Comparison of ENCODE assay signal across 12 cellular contexts in genomic region chr10:43126759-43127424, GRCh38. TPM values are rescaled to one million over a fixed set of nuclear protein-coding genes. Genes with fewer than 3 reads are reported as not detected.
DNase-seq lines count a peak whose midpoint lies in the region; ATAC-seq and TF ChIP-seq lines count a peak whose summit lies in the region.
"Had no signal": no experiment of that assay in that cellular context is flagged by ENCODE, and none has a peak within 500 bp of the region (broad histone marks: within the 10 kb centered on the region; RNA-seq: fewer than 3 reads in every experiment).

No MANE protein-coding gene starts in this region.

- no peaks in the 10 kb centered on the region for H3K9me2 ChIP-seq in Karpas-422 (replicated peaks; ENCODE audit: insufficient read depth, low read length)

- WGBS in trophoblast cell (ENCODE audit: extremely low coverage, insufficient coverage, insufficient read length): no CpG with 5 or more reads among the region's 7 CpGs

- H3K27me3 ChIP-seq in upper lobe of right lung: no peaks in the 10 kb centered on the region
- no peaks in the 10 kb centered on the region for H3K27me3 ChIP-seq in Karpas-422 (ENCODE audit: low read length)
- H3K27me3 ChIP-seq in trophoblast cell (ENCODE audit: insufficient read depth, low read length): no peaks in the 10 kb centered on the region
- H3K27me3 ChIP-seq: body of pancreas had no signal

- ATAC-seq in activated naive CD8-positive, alpha-beta T cell treated with anti-CD3 and anti-CD28 coated beads, Interleukin-2, amount 10 ng/mL, durations not matched to agents 7 days and 5 days (ENCODE audit: low read depth): no peak
- ATAC-seq in HG03060 (IDR thresholded peaks at IDR 0.05; ENCODE audit: low read depth, unreplicated experiment): peak; percentile 45
- ATAC-seq in central memory CD8-positive, alpha-beta T cell (replicated peaks; ENCODE audit: extremely low read depth, poor library complexity, severe bottlenecking): peak; percentile 34
- ATAC-seq in upper lobe of right lung: no peak
- ATAC-seq: body of pancreas had no signal

- H3K9ac ChIP-seq in Karpas-422 (ENCODE audit: low read length): no peak overlapping the region
- no peak overlapping the region for H3K9ac ChIP-seq in trophoblast cell (ENCODE audit: low read length)

- no peak overlapping the region for H3K4ac ChIP-seq in trophoblast cell (ENCODE audit: low read depth, low read length)

- no peaks in the 10 kb centered on the region for H3K9me3 Mint-ChIP-seq in activated naive CD8-positive, alpha-beta T cell treated with anti-CD3 and anti-CD28 coated beads, Interleukin-2, amount 10 ng/mL, durations not matched to agents 7 days and 5 days
- H3K9me3 Mint-ChIP-seq in activated naive CD8-positive, alpha-beta T cell treated with anti-CD3 and anti-CD28 coated beads for 36 hours: no peaks in the 10 kb centered on the region
- no peaks in the 10 kb centered on the region for H3K9me3 Mint-ChIP-seq in central memory CD8-positive, alpha-beta T cell

- H3K4me1 ChIP-seq in upper lobe of right lung (no peaks in the 10 kb centered on the region), Karpas-422 (ENCODE audit: low read length) (peaks cover 13% of the 10 kb centered on the region), trophoblast cell (ENCODE audit: control insufficient read depth in 1 of 2, insufficient read depth in 2 of 2, low read length in 2 of 2) (peaks cover 0 to 4% of the 10 kb centered on the region in 2 experiments)
- H3K4me1 ChIP-seq: body of pancreas had no signal

- no peaks in the 10 kb centered on the region for H3K36me3 Mint-ChIP-seq in activated naive CD8-positive, alpha-beta T cell treated with anti-CD3 and anti-CD28 coated beads, Interleukin-2, amount 10 ng/mL, durations not matched to agents 7 days and 5 days
- H3K36me3 Mint-ChIP-seq in activated naive CD8-positive, alpha-beta T cell treated with anti-CD3 and anti-CD28 coated beads for 36 hours: no peaks in the 10 kb centered on the region
- peaks cover 2% of the 10 kb centered on the region for H3K36me3 Mint-ChIP-seq in central memory CD8-positive, alpha-beta T cell (ENCODE audit: insufficient read depth)

- no peak overlapping the region for H3K4me3 Mint-ChIP-seq in activated naive CD8-positive, alpha-beta T cell treated with anti-CD3 and anti-CD28 coated beads, Interleukin-2, amount 10 ng/mL, durations not matched to agents 7 days and 5 days
- H3K4me3 Mint-ChIP-seq in activated naive CD8-positive, alpha-beta T cell treated with anti-CD3 and anti-CD28 coated beads for 36 hours: no peak overlapping the region
- no peak overlapping the region for H3K4me3 Mint-ChIP-seq in central memory CD8-positive, alpha-beta T cell

- H4K20me1 ChIP-seq in Karpas-422 (ENCODE audit: insufficient read depth, low read depth, low read length): no peaks in the 10 kb centered on the region

- H3K23ac ChIP-seq in trophoblast cell (ENCODE audit: low read length): no peak overlapping the region

- no peak overlapping the region for H2BK120ac ChIP-seq in trophoblast cell (ENCODE audit: insufficient read depth, low read length, poor library complexity)

- peak overlapping the region; percentile 39 for H3K27ac Mint-ChIP-seq in activated naive CD8-positive, alpha-beta T cell treated with anti-CD3 and anti-CD28 coated beads, Interleukin-2, amount 10 ng/mL, durations not matched to agents 7 days and 5 days
- no peak overlapping the region for H3K27ac Mint-ChIP-seq in activated naive CD8-positive, alpha-beta T cell treated with anti-CD3 and anti-CD28 coated beads for 36 hours
- peak overlapping the region; percentile 4 for H3K27ac Mint-ChIP-seq in central memory CD8-positive, alpha-beta T cell (ENCODE audit: low read depth)

- no peak overlapping the region for H4K91ac ChIP-seq in trophoblast cell (ENCODE audit: low read depth, low read length)

- no peak overlapping the region for H3K14ac ChIP-seq in trophoblast cell (ENCODE audit: low read length)

- TF ChIP-seq CTCF in upper lobe of right lung (IDR thresholded peaks at IDR 0.05): no peak

- H4K8ac ChIP-seq in trophoblast cell (ENCODE audit: low read depth, low read length): no peak overlapping the region

- H3K4me2 ChIP-seq in Karpas-422 (ENCODE audit: low read depth, low read length, poor library complexity, severe bottlenecking): no peak overlapping the region
- H3K4me2 ChIP-seq in trophoblast cell (ENCODE audit: low read length): no peak overlapping the region

- no peak overlapping the region for H3K27ac ChIP-seq in upper lobe of right lung
- no peak overlapping the region for H3K27ac ChIP-seq in Karpas-422 (ENCODE audit: low read length)
- H3K27ac ChIP-seq in trophoblast cell (ENCODE audit: low read depth, low read length): no peak overlapping the region
- H3K27ac ChIP-seq: body of pancreas, C4-2B, SJSA1 had no signal

- H2BK12ac ChIP-seq in trophoblast cell (ENCODE audit: low read length): no peak overlapping the region

- no peak overlapping the region for H2BK5ac ChIP-seq in trophoblast cell (ENCODE audit: low read depth, low read length, poor library complexity)

- H2AFZ ChIP-seq in Karpas-422 (ENCODE audit: low read length) (no peak overlapping the region), trophoblast cell (ENCODE audit: insufficient read depth, low read length, poor library complexity) (no peak overlapping the region)

- peaks cover 38% of the 10 kb centered on the region for H3K4me1 Mint-ChIP-seq in activated naive CD8-positive, alpha-beta T cell treated with anti-CD3 and anti-CD28 coated beads, Interleukin-2, amount 10 ng/mL, durations not matched to agents 7 days and 5 days
- peaks cover 18% of the 10 kb centered on the region for H3K4me1 Mint-ChIP-seq in activated naive CD8-positive, alpha-beta T cell treated with anti-CD3 and anti-CD28 coated beads for 36 hours
- peaks cover 24% of the 10 kb centered on the region for H3K4me1 Mint-ChIP-seq in central memory CD8-positive, alpha-beta T cell

- H3K36me3 ChIP-seq in upper lobe of right lung (no peaks in the 10 kb centered on the region), Karpas-422 (ENCODE audit: insufficient read depth, low read length) (no peaks in the 10 kb centered on the region), trophoblast cell (ENCODE audit: control insufficient read depth in 1 of 2, insufficient read depth in 2 of 2, low read length in 2 of 2) (no peaks in the 10 kb centered on the region)
- H3K36me3 ChIP-seq: SJSA1 had no signal

- H3K4me3 ChIP-seq in upper lobe of right lung: no peak overlapping the region
- H3K4me3 ChIP-seq in Karpas-422 (ENCODE audit: low read length): no peak overlapping the region
- no peak overlapping the region for H3K4me3 ChIP-seq in trophoblast cell (ENCODE audit: low read depth, low read length)
- H3K4me3 ChIP-seq: body of pancreas, SJSA1 had no signal

- no peak for DNase-seq in activated naive CD8-positive, alpha-beta T cell treated with anti-CD3 and anti-CD28 coated beads, Interleukin-2, amount 10 ng/mL, durations not matched to agents 7 days and 5 days
- DNase-seq in activated naive CD8-positive, alpha-beta T cell treated with anti-CD3 and anti-CD28 coated beads for 36 hours: no peak
- no peak for DNase-seq in central memory CD8-positive, alpha-beta T cell (ENCODE audit: low spot score in 2 of 2)
- DNase-seq in upper lobe of right lung: peak; percentile 60
- no peak for DNase-seq in Karpas-422
- no peak for DNase-seq in cerebellum (ENCODE audit: low spot score)
- no peak for DNase-seq in trophoblast cell
- DNase-seq: body of pancreas, NCI-H2107 had no signal

- H4K12ac ChIP-seq in trophoblast cell (ENCODE audit: low read depth, low read length): no peak overlapping the region

- no peak overlapping the region for H2AK5ac ChIP-seq in trophoblast cell (ENCODE audit: low read length)

- intact Hi-C loops in upper lobe of right lung (cut with DNase I): no loop called here

- H3K27me3 Mint-ChIP-seq in activated naive CD8-positive, alpha-beta T cell treated with anti-CD3 and anti-CD28 coated beads, Interleukin-2, amount 10 ng/mL, durations not matched to agents 7 days and 5 days: no peaks in the 10 kb centered on the region
- no peaks in the 10 kb centered on the region for H3K27me3 Mint-ChIP-seq in activated naive CD8-positive, alpha-beta T cell treated with anti-CD3 and anti-CD28 coated beads for 36 hours
- no peaks in the 10 kb centered on the region for H3K27me3 Mint-ChIP-seq in central memory CD8-positive, alpha-beta T cell

- H3K79me1 ChIP-seq in trophoblast cell (ENCODE audit: low read length): no peaks in the 10 kb centered on the region

- H3K9me3 ChIP-seq in upper lobe of right lung (no peaks in the 10 kb centered on the region), Karpas-422 (ENCODE audit: low read length) (no peaks in the 10 kb centered on the region), trophoblast cell (ENCODE audit: insufficient read depth, low read depth, low read length) (peaks cover 2% of the 10 kb centered on the region)
- H3K9me3 ChIP-seq: body of pancreas, SJSA1 had no signal

- no peaks in the 10 kb centered on the region for H3K79me2 ChIP-seq in Karpas-422 (ENCODE audit: low read length)
- no peaks in the 10 kb centered on the region for H3K79me2 ChIP-seq in trophoblast cell (ENCODE audit: control insufficient read depth, insufficient read depth, low read length, poor library complexity)

- no peak overlapping the region for H3K18ac ChIP-seq in trophoblast cell (ENCODE audit: low read length)

- POLR2A ChIA-PET in activated naive CD8-positive, alpha-beta T cell treated with anti-CD3 and anti-CD28 coated beads, Interleukin-2, amount 10 ng/mL, durations not matched to agents 7 days and 5 days (lab: Charles Lee): interaction anchor here (11.1 kb wide), 1 partner anchor 13 kb away, joined by 175 read pairs; the partner anchor contains the start of gene CSGALNACT2

RNA-seq across cellular contexts. Expression of gene CSGALNACT2, which starts 11.4 kb away (rescaled TPM):
- 10 to 100 TPM; 37.2 to 39.5 TPM for total RNA-seq in activated naive CD8-positive, alpha-beta T cell treated with anti-CD3 and anti-CD28 coated beads, Interleukin-2, amount 10 ng/mL, durations not matched to agents 7 days and 5 days
- total RNA-seq in activated naive CD8-positive, alpha-beta T cell treated with anti-CD3 and anti-CD28 coated beads for 36 hours: 10 to 100 TPM; 16.2 to 16.8 TPM
- total RNA-seq in upper lobe of right lung: 40.8 TPM
- total RNA-seq in Karpas-422 (2014; rRNA removed; shearing (Covaris generic); ENCODE audit: low replicate concordance): 8.3 and 9.2 TPM in 2 replicates
- 28.9 TPM for total RNA-seq in cerebellum
- 7.8 and 7.9 TPM in 2 replicates for polyA plus RNA-seq in trophoblast cell (2013)

RNA-seq across cellular contexts. Expression of gene RET, which starts 50.0 kb away (rescaled TPM):
- total RNA-seq in activated naive CD8-positive, alpha-beta T cell treated with anti-CD3 and anti-CD28 coated beads, Interleukin-2, amount 10 ng/mL, durations not matched to agents 7 days and 5 days: under 1 TPM in 1 of 2 experiments, not detected in 1; 0.22 TPM
- not detected for total RNA-seq in activated naive CD8-positive, alpha-beta T cell treated with anti-CD3 and anti-CD28 coated beads for 36 hours
- total RNA-seq in upper lobe of right lung: 1.0 TPM
- total RNA-seq in Karpas-422 (2014; rRNA removed; shearing (Covaris generic); ENCODE audit: low replicate concordance): not detected in 2 replicates
- total RNA-seq in cerebellum: 4.4 TPM
- polyA plus RNA-seq in trophoblast cell (2013): 0.03 and 0.04 TPM in 2 replicates
- total RNA-seq: SJSA1 had no signal

Comparison
In these comparisons a context has a peak if more than half of its experiments do, and no peak if none do; other contexts are left out.
1. ATAC-seq: peak in HG03060 (single experiment) and central memory CD8-positive, alpha-beta T cell (single experiment); none in activated naive CD8-positive, alpha-beta T cell treated with anti-CD3 and anti-CD28 coated beads, Interleukin-2, amount 10 ng/mL, durations not matched to agents 7 days and 5 days (single experiment) and upper lobe of right lung (single experiment).